1 cellular context compared by ENCODE assay signal in the genomic region with DNA sequence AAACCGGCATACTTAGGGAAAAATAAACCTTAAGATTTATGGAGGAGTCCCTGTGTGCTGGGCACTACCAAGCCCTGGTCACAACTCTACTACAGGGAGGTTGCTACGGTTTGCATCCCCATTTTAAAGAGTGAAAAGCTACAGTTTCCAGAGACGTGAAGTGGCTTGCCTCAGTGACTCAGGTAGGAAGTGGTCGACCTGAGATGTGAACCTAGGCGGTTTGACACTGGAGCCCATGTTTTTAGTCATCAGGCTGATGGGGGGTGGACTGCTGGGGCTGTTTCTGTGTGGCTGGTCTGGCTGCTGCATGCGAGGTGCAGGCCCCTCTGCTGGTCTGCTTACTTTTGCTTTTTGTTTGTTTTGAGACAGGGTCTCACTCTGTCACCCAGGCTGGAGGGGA.
TF ChIP-seq lines count a peak whose summit lies in the region.

No MANE protein-coding gene starts in this region.

TF ChIP-seq in H1, 55 proteins besides CTCF, POLR2A, EP300 and RAD21:
- TF ChIP-seq TEAD4 (IDR thresholded peaks at IDR 0.05; ENCODE audit: low read depth, low read length), result no peak
- no peak for TF ChIP-seq SP4 (IDR thresholded peaks at IDR 0.05; ENCODE audit: low read length)
- TF ChIP-seq RFX5 (IDR thresholded peaks at IDR 0.05; ENCODE audit: borderline replicate concordance, low read depth, low read length), result no peak
- no peak for TF ChIP-seq NANOG (IDR thresholded peaks at IDR 0.05; ENCODE audit: insufficient read depth, low read depth, low read length, poor library complexity, severe bottlenecking)
- TF ChIP-seq YY1 (IDR thresholded peaks at IDR 0.05; ENCODE audit: low read depth, low read length), result no peak
- TF ChIP-seq NRF1 (IDR thresholded peaks at IDR 0.05; ENCODE audit: low read depth, low read length), result no peak
- TF ChIP-seq CTBP2 (IDR thresholded peaks at IDR 0.05; ENCODE audit: borderline replicate concordance, insufficient read depth, insufficient read length, low read length), result no peak
- TF ChIP-seq ZNF274 (IDR thresholded peaks at IDR 0.05; ENCODE audit: borderline replicate concordance, extremely low read depth, low read length), result peak; percentile 24; the same call in 1 of the 2 replicates
- TF ChIP-seq, protein P1, sequence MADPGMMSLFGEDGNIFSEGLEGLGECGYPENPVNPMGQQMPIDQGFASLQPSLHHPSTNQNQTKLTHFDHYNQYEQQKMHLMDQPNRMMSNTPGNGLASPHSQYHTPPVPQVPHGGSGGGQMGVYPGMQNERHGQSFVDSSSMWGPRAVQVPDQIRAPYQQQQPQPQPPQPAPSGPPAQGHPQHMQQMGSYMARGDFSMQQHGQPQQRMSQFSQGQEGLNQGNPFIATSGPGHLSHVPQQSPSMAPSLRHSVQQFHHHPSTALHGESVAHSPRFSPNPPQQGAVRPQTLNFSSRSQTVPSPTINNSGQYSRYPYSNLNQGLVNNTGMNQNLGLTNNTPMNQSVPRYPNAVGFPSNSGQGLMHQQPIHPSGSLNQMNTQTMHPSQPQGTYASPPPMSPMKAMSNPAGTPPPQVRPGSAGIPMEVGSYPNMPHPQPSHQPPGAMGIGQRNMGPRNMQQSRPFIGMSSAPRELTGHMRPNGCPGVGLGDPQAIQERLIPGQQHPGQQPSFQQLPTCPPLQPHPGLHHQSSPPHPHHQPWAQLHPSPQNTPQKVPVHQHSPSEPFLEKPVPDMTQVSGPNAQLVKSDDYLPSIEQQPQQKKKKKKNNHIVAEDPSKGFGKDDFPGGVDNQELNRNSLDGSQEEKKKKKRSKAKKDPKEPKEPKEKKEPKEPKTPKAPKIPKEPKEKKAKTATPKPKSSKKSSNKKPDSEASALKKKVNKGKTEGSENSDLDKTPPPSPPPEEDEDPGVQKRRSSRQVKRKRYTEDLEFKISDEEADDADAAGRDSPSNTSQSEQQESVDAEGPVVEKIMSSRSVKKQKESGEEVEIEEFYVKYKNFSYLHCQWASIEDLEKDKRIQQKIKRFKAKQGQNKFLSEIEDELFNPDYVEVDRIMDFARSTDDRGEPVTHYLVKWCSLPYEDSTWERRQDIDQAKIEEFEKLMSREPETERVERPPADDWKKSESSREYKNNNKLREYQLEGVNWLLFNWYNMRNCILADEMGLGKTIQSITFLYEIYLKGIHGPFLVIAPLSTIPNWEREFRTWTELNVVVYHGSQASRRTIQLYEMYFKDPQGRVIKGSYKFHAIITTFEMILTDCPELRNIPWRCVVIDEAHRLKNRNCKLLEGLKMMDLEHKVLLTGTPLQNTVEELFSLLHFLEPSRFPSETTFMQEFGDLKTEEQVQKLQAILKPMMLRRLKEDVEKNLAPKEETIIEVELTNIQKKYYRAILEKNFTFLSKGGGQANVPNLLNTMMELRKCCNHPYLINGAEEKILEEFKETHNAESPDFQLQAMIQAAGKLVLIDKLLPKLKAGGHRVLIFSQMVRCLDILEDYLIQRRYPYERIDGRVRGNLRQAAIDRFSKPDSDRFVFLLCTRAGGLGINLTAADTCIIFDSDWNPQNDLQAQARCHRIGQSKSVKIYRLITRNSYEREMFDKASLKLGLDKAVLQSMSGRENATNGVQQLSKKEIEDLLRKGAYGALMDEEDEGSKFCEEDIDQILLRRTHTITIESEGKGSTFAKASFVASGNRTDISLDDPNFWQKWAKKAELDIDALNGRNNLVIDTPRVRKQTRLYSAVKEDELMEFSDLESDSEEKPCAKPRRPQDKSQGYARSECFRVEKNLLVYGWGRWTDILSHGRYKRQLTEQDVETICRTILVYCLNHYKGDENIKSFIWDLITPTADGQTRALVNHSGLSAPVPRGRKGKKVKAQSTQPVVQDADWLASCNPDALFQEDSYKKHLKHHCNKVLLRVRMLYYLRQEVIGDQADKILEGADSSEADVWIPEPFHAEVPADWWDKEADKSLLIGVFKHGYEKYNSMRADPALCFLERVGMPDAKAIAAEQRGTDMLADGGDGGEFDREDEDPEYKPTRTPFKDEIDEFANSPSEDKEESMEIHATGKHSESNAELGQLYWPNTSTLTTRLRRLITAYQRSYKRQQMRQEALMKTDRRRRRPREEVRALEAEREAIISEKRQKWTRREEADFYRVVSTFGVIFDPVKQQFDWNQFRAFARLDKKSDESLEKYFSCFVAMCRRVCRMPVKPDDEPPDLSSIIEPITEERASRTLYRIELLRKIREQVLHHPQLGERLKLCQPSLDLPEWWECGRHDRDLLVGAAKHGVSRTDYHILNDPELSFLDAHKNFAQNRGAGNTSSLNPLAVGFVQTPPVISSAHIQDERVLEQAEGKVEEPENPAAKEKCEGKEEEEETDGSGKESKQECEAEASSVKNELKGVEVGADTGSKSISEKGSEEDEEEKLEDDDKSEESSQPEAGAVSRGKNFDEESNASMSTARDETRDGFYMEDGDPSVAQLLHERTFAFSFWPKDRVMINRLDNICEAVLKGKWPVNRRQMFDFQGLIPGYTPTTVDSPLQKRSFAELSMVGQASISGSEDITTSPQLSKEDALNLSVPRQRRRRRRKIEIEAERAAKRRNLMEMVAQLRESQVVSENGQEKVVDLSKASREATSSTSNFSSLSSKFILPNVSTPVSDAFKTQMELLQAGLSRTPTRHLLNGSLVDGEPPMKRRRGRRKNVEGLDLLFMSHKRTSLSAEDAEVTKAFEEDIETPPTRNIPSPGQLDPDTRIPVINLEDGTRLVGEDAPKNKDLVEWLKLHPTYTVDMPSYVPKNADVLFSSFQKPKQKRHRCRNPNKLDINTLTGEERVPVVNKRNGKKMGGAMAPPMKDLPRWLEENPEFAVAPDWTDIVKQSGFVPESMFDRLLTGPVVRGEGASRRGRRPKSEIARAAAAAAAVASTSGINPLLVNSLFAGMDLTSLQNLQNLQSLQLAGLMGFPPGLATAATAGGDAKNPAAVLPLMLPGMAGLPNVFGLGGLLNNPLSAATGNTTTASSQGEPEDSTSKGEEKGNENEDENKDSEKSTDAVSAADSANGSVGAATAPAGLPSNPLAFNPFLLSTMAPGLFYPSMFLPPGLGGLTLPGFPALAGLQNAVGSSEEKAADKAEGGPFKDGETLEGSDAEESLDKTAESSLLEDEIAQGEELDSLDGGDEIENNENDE (IDR thresholded peaks at IDR 0.05; ENCODE audit: insufficient replicate concordance, low read length), result no peak
